In the genomic region with DNA sequence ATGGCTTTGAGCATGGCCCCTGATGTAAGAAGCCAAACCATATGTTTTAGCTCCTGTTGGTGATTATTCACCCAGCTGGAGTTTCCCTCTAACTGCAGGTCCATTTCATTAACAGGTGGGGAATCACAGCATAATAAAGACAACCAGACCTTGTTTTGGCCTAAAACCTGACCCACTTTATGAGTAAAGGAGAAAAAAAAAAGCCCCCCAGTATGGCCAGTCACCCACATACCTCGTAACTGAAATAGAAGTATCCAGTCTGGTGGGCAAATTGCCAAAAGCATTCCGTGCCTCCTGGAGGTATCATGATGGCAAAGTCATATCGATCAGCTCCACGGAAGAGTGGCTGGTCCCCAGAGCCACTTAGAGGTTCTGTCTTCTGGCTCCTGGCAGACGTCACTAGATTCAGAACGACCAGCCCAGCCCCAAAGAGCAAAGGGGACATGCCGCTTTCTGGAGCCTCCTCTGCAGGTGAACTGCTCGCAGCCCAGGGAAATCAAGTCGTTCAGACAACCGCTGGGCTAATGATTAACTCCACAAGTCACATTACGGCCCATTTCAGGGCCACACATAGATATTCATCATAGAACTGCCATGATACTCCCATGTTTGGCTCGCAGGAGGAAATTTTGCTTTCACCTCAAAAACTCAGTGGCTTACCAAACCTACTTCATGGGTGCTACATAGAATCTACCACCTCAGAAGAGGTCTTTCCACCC, we compare ENCODE assay signal across 1 cellular context.
TF ChIP-seq lines count a peak whose summit lies in the region.

A gene (minus strand): TSS at position 478 of the 719 bp plus-strand sequence. CDS start 33 bp downstream, at position 445.

TF ChIP-seq in SK-N-SH treated with all-trans-retinoic acid at 6 μM for 48 hours, 23 proteins besides CTCF, POLR2A, EP300 and RAD21 (continued from another document):
- TF ChIP-seq ZFP30 (CRISPR knock-in tag; IDR thresholded peaks at IDR 0.05), result no peak
TF ChIP-seq in SK-N-SH treated with all-trans-retinoic acid at 6 μM for 48 hours: peak in this region for 0.
